9 cellular contexts compared by ENCODE assay signal in the genomic region with DNA sequence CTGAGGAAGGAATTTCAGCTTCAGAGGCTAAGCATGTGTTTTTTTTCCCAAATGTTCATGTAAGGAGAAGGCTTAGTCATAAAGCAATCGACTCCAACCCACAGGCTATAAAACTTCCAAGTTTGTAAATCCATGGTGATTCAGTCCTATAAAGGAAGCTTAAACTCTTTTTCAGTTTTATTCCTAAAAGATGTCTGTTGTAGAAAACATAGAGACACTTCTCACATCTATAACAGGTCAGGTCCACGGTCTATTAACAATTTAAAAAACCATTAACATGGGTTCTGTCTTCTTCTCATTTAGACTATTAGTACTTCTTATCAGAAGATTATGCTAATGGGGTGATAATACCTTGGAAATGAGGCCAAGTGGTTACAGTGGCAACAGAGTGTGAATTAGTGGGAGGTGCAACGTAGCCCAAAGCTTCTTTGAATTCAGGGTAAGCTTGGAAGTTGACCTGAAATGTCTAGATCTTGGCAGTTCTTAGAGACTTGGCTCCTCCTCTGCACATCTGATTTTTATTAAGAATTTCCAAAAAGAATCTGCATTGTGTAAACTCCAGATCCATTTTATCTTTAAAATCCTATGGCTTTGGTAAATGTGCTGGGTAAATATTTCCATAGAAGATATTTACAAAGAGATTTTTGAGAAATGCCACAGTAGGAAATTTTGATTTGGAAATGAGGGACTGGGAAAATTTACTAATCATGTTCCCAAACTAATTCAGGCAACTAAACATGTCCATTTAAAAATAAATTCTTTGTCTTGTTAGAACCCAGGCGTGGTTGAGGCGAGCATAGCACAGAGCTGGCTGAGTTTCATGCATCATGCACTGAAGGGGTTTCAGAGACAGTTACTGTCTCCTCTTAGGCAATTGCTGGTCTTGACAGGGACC.
DNase-seq lines count a peak whose midpoint lies in the region; ATAC-seq and TF ChIP-seq lines count a peak whose summit lies in the region.
"Had no signal": no experiment of that assay in that cellular context is flagged by ENCODE, and none has a peak within 500 bp of the region (broad histone marks: within the 10 kb centered on the region; RNA-seq: fewer than 3 reads in every experiment).

No MANE protein-coding gene starts in this region.

- H2BK120ac ChIP-seq in H9 (ENCODE audit: low read depth, low read length, poor library complexity, severe bottlenecking), result no peak overlapping the region

- H3K4ac ChIP-seq in H9 (ENCODE audit: low read depth, low read length), result no peak overlapping the region

- H3K23ac ChIP-seq in H9 (ENCODE audit: insufficient read length, low read depth, low read length), result no peak overlapping the region

- no peak overlapping the region for H3K27ac ChIP-seq in H9 (ENCODE audit: insufficient read length, low read depth, low read length)
- peak overlapping the region; percentile 50 for H3K27ac ChIP-seq in suprapubic skin
- no peak overlapping the region for H3K27ac ChIP-seq in SJCRH30

- DNase-seq in H9 (no peak), astrocyte of the hippocampus (ENCODE audit: low read depth, low spot score) (peak; percentile 77), left ventricle myocardium superior (no peak), suprapubic skin (ENCODE audit: low spot score in 2 of 2) (no peak), SJCRH30 (no peak), RPMI8226 (no peak)
- DNase-seq: activated CD4-positive, alpha-beta T cell treated with anti-CD3 and anti-CD28 coated beads, Interleukin-2, amount 10 ng/mL, durations not matched to agents 24 days and 14 days; NCI-H1048 had no signal

- no CpG with 5 or more reads among the region's 5 CpGs for WGBS in H9 (ENCODE audit: extremely low coverage, insufficient read length, low lambda C conversion rate)
- 36% methylated on average over 5 of the region's 5 CpGs for WGBS in suprapubic skin

- no peak for TF ChIP-seq EP300 in suprapubic skin (IDR thresholded peaks at IDR 0.05)

- no peaks in the 10 kb centered on the region; the same call in 1 of the 2 replicates for H3K4me1 ChIP-seq in H9 (ENCODE audit: insufficient read depth, low read length)
- H3K4me1 ChIP-seq in suprapubic skin, result peaks cover 25% of the 10 kb centered on the region
- H3K4me1 ChIP-seq in SJCRH30, result no peaks in the 10 kb centered on the region

- H3K79me1 ChIP-seq in H9 (ENCODE audit: insufficient read depth, low read depth, low read length, poor library complexity, severe bottlenecking), result no peaks in the 10 kb centered on the region

- no peak overlapping the region for H2BK12ac ChIP-seq in H9 (ENCODE audit: insufficient read length, low read depth, low read length)

- peak overlapping the region; percentile 50 for H3K18ac ChIP-seq in H9 (ENCODE audit: insufficient read length, low read depth, low read length)

- H4K5ac ChIP-seq in H9 (ENCODE audit: insufficient read length, low read depth, low read length), result no peak overlapping the region

- H3K4me2 ChIP-seq in H9 (ENCODE audit: insufficient read depth, insufficient read length, low read length), result no peak overlapping the region

- no peak overlapping the region for H3K27ac Mint-ChIP-seq in H9
- H3K27ac Mint-ChIP-seq: activated CD4-positive, alpha-beta T cell treated with anti-CD3 and anti-CD28 coated beads, Interleukin-2, amount 10 ng/mL, durations not matched to agents 24 days and 14 days had no signal

- intact Hi-C loops in left ventricle myocardium superior (cut with micrococcal nuclease), result loop anchor here (5.0 kb wide), 2 partner anchors 147 to 197 kb away; a partner anchor contains a TSS

- H3K56ac ChIP-seq in H9 (ENCODE audit: insufficient read length, low read depth, low read length), result no peak overlapping the region

- H3K9me3 ChIP-seq in H9 (ENCODE audit: control insufficient read depth, low read depth, low read length), result no peaks in the 10 kb centered on the region
- H3K9me3 ChIP-seq in suprapubic skin, result no peaks in the 10 kb centered on the region
- H3K9me3 ChIP-seq in SJCRH30 (replicated peaks), result no peaks in the 10 kb centered on the region

- H3K4me3 ChIP-seq in suprapubic skin (no peak overlapping the region), SJCRH30 (no peak overlapping the region)

- no peak overlapping the region for H2AK5ac ChIP-seq in H9 (ENCODE audit: insufficient read length, low read length)

- H4K20me1 ChIP-seq in H9 (ENCODE audit: control insufficient read depth, insufficient read depth, insufficient read length), result no peaks in the 10 kb centered on the region

- H3T11ph ChIP-seq in H9 (ENCODE audit: low read length), result no peak overlapping the region

- no peaks in the 10 kb centered on the region; a peak in 2 of 7 replicates for H3K36me3 Mint-ChIP-seq in H9 (ENCODE audit: insufficient read depth in 1 of 3, low read depth in 3 of 3)

- H2AFZ ChIP-seq in H9 (ENCODE audit: low read length), result no peak overlapping the region

- H3K4me1 Mint-ChIP-seq in H9, result peaks cover 47 to 53% of the 10 kb centered on the region in 2 experiments
- H3K4me1 Mint-ChIP-seq: activated CD4-positive, alpha-beta T cell treated with anti-CD3 and anti-CD28 coated beads, Interleukin-2, amount 10 ng/mL, durations not matched to agents 24 days and 14 days had no signal

- TF ChIP-seq CTCF in H9 (conservative IDR thresholded peaks at IDR 0.05) (no peak), suprapubic skin (IDR thresholded peaks at IDR 0.05) (no peak)

- H3K14ac ChIP-seq in H9 (ENCODE audit: insufficient read depth, low read length), result no peak overlapping the region

- H2BK15ac ChIP-seq in H9 (ENCODE audit: low read depth, low read length), result no peak overlapping the region

- H4K91ac ChIP-seq in H9 (ENCODE audit: insufficient read length, low read depth, low read length), result no peak overlapping the region

- H3K27me3 ChIP-seq in H9 (ENCODE audit: insufficient read depth, low read length) (no peaks in the 10 kb centered on the region), suprapubic skin (no peaks in the 10 kb centered on the region), SJCRH30 (no peaks in the 10 kb centered on the region)

- H3K9ac ChIP-seq in H9 (ENCODE audit: extremely low read depth, insufficient read length, low read length), result no peak overlapping the region

- H3K4me3 Mint-ChIP-seq in H9, result no peak overlapping the region
- H3K4me3 Mint-ChIP-seq: activated CD4-positive, alpha-beta T cell treated with anti-CD3 and anti-CD28 coated beads, Interleukin-2, amount 10 ng/mL, durations not matched to agents 24 days and 14 days had no signal

- no peak overlapping the region for H4K8ac ChIP-seq in H9 (replicated peaks; ENCODE audit: insufficient read length, low read depth, low read length)

- no peak overlapping the region for H2BK20ac ChIP-seq in H9 (ENCODE audit: low read depth, low read length, poor library complexity, severe bottlenecking)

- no peaks in the 10 kb centered on the region for H3K79me2 ChIP-seq in H9 (ENCODE audit: insufficient read depth, low read length)

- H3K36me3 ChIP-seq in suprapubic skin, result no peaks in the 10 kb centered on the region
- H3K36me3 ChIP-seq in SJCRH30, result no peaks in the 10 kb centered on the region

- H3K23me2 ChIP-seq in H9 (ENCODE audit: insufficient read length, low read depth, low read length, poor library complexity, severe bottlenecking), result no peaks in the 10 kb centered on the region

- ATAC-seq in left ventricle myocardium superior (peak; percentile 53), GM21390 (IDR thresholded peaks at IDR 0.05; ENCODE audit: unreplicated experiment) (no peak)

- no peak for TF ChIP-seq POLR2A in suprapubic skin (IDR thresholded peaks at IDR 0.05)

- H2BK5ac ChIP-seq in H9 (ENCODE audit: insufficient read length, low read length), result no peak overlapping the region

- H3K9me3 Mint-ChIP-seq in H9, result no peaks in the 10 kb centered on the region
- H3K9me3 Mint-ChIP-seq: activated CD4-positive, alpha-beta T cell treated with anti-CD3 and anti-CD28 coated beads, Interleukin-2, amount 10 ng/mL, durations not matched to agents 24 days and 14 days had no signal

- peaks cover 7% of the 10 kb centered on the region for H3K27me3 Mint-ChIP-seq in H9 (ENCODE audit: low read depth)
